8 cellular contexts compared by ENCODE assay signal in the genomic region with DNA sequence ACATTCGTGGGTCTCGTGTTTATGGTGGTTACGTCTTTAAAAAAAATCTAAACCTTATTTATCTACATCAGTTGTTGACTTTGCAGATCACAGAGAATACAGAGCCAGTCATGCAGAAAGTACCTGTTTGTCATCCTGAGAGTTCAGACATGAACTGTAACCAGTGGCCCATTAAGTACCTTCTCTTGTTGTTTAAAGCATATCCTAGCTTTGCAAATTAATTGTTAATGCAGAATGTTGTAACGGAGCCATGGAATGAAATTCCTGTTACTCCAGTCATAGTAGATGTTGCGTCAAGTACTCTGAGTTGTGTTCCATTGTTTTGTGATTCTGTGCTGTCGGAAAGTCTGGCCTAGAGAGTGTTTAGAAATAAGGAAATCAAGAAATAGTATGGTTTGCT.
DNase-seq lines count a peak whose midpoint lies in the region; ATAC-seq, FAIRE-seq and TF ChIP-seq lines count a peak whose summit lies in the region.
"Had no signal": no experiment of that assay in that cellular context is flagged by ENCODE, and none has a peak within 500 bp of the region (broad histone marks: within the 10 kb centered on the region; RNA-seq: fewer than 3 reads in every experiment).

No MANE protein-coding gene starts in this region.

- no peak for TF ChIP-seq POLR2A in prostate gland (IDR thresholded peaks at IDR 0.05)

- no peaks in the 10 kb centered on the region for H3K27me3 ChIP-seq in bronchial epithelial cell (ENCODE audit: control insufficient read depth, insufficient read depth, low read length)
- no peaks in the 10 kb centered on the region for H3K27me3 ChIP-seq in prostate gland (replicated peaks; ENCODE audit: insufficient read depth)

- no peak for ATAC-seq in GM18873 (IDR thresholded peaks at IDR 0.05; ENCODE audit: low FRiP score, unreplicated experiment)

- TF ChIP-seq CTCF in bronchial epithelial cell (IDR thresholded peaks at IDR 0.05; ENCODE audit: insufficient read depth, low read length, severe bottlenecking): no peak
- no peak for TF ChIP-seq CTCF in prostate gland (IDR thresholded peaks at IDR 0.05)

- no peaks in the 10 kb centered on the region for H3K36me3 ChIP-seq in bronchial epithelial cell (ENCODE audit: control insufficient read depth, insufficient read depth, low read length)
- H3K36me3 ChIP-seq in prostate gland: no peaks in the 10 kb centered on the region

- 50% methylated on average over 6 of the region's 6 CpGs for WGBS in prostate gland

- H3K4me3 ChIP-seq in bronchial epithelial cell (ENCODE audit: low read depth, low read length): no peak overlapping the region
- H3K4me3 ChIP-seq in prostate gland: no peak overlapping the region

- FAIRE-seq in bronchial epithelial cell (lab: Jason Lieb, UNC): no peak

- intact Hi-C loops in prostate gland (cut with DNase I): no loop called here

- no peaks in the 10 kb centered on the region for H3K4me1 ChIP-seq in prostate gland (replicated peaks)

- peak overlapping the region in 1 of 2 donors; percentile 17 for H3K27ac ChIP-seq in prostate gland

- peak; percentile 6 for DNase-seq in ELR (ENCODE audit: low read depth)
- DNase-seq in NCI-H2029 (lab: John Stamatoyannopoulos, UW): peak; percentile 66
- DNase-seq in bronchial epithelial cell (ENCODE audit: low read depth): peak; percentile 96
- DNase-seq in prostate gland (ENCODE audit: low spot score): peak; percentile 21
- DNase-seq in activated CD4-positive, alpha-beta T cell treated with anti-CD3 and anti-CD28 coated beads, Interleukin-2, amount 50 U/mL, for 4 hours: no peak
- DNase-seq in NK-92 (lab: John Stamatoyannopoulos, UW; ENCODE audit: unreplicated experiment): no peak
- DNase-seq: activated T-cell treated with anti-CD3 and anti-CD28 coated beads, Interleukin-2, amount 50 U/mL, for 24 hours had no signal

- no peaks in the 10 kb centered on the region for H3K9me3 ChIP-seq in prostate gland

Comparison
In these comparisons a context has a peak if more than half of its experiments do, and no peak if none do; other contexts are left out.
1. DNase-seq: peak in ELR (single experiment), NCI-H2029 (single experiment), bronchial epithelial cell (single experiment) and prostate gland (single experiment); none in activated CD4-positive, alpha-beta T cell treated with anti-CD3 and anti-CD28 coated beads, Interleukin-2, amount 50 U/mL, for 4 hours (0 of 2) and NK-92 (single experiment).